ENCODE assay signal across 29 cellular contexts in the genomic region with DNA sequence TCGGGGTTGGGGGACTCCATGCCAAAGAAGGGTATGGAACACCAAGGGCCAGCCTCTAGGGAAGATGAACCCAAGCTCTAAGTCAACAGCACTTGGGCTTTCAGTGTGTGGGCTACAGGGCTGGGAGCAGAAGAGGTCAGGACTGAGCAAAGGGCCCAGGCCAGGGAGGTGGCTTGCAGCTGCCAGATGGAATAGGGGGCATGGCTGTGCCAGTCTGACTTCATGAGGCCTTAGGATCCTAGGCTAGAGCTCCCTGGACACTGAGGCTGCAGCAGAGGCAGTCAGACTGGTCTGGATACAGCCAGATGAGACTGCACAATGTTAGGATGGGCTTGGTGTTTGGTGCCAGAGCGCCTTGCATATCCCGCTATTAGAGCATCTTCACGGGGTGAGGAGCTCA. TPM values are rescaled to one million over a fixed set of nuclear protein-coding genes. Genes with fewer than 3 reads are reported as not detected.
"Had no signal": no experiment of that assay in that cellular context is flagged by ENCODE, and none has a peak within 500 bp of the region (broad histone marks: within the 10 kb centered on the region; RNA-seq: fewer than 3 reads in every experiment).

No MANE protein-coding gene starts in this region.

- DNase-seq: central memory CD4-positive, alpha-beta T cell; dermis blood vessel endothelial cell; effector memory CD8-positive, alpha-beta T cell; erythroblast; esophagus squamous epithelium; foreskin melanocyte; glutamatergic neuron; heart right ventricle; hippocampal formation; kidney glomerular epithelial cell; left colon; left ventricle myocardium superior; lower lobe of right lung; natural killer cell; sigmoid colon; stimulated activated CD4-positive, alpha-beta T cell treated with anti-CD3 and anti-CD28 coated beads, Interleukin-2, amount 100 ng/mL, for 24 hours; stimulated activated CD4-positive, alpha-beta T cell treated with anti-CD3 and anti-CD28 coated beads, Interleukin-4, amount 100 ng/mL, for 24 hours; transverse colon had no signal

- H3K4me3 Mint-ChIP-seq: effector memory CD8-positive, alpha-beta T cell; natural killer cell; stimulated activated effector memory CD8-positive, alpha-beta T cell treated with anti-CD3 and anti-CD28 coated beads, Interleukin-12 subunit alpha, Interleukin-12 subunit beta, amount 100 ng/mL, for 72 hours; stimulated activated naive CD8-positive, alpha-beta T cell treated with anti-CD3 and anti-CD28 coated beads, Interleukin-15, Interleukin-2, amounts not matched to agents 100 ng/mL and 50 ng/mL, for 24 hours had no signal

- H3K27ac Mint-ChIP-seq: effector memory CD8-positive, alpha-beta T cell; natural killer cell; stimulated activated effector memory CD8-positive, alpha-beta T cell treated with anti-CD3 and anti-CD28 coated beads, Interleukin-12 subunit alpha, Interleukin-12 subunit beta, amount 100 ng/mL, for 72 hours; stimulated activated naive CD8-positive, alpha-beta T cell treated with anti-CD3 and anti-CD28 coated beads, Interleukin-15, Interleukin-2, amounts not matched to agents 100 ng/mL and 50 ng/mL, for 24 hours had no signal

- H3K36me3 Mint-ChIP-seq: natural killer cell; stimulated activated effector memory CD8-positive, alpha-beta T cell treated with anti-CD3 and anti-CD28 coated beads, Interleukin-12 subunit alpha, Interleukin-12 subunit beta, amount 100 ng/mL, for 72 hours had no signal

- FAIRE-seq: colon, endometrium, urothelium cell line had no signal

- H3K4me3 ChIP-seq: esophagus squamous epithelium, heart right ventricle, lower lobe of right lung, prostate gland, right atrium auricular region, sigmoid colon, suprapubic skin, transverse colon had no signal

- H3K36me3 ChIP-seq: esophagus squamous epithelium, heart right ventricle, lower lobe of right lung, neutrophil, prostate gland, right atrium auricular region, sigmoid colon, suprapubic skin, transverse colon had no signal

- H3K27ac ChIP-seq: esophagus squamous epithelium, heart right ventricle, lower lobe of right lung, neutrophil, prostate gland, right atrium auricular region, sigmoid colon, suprapubic skin, transverse colon had no signal

- H3K4me1 Mint-ChIP-seq: natural killer cell; stimulated activated effector memory CD8-positive, alpha-beta T cell treated with anti-CD3 and anti-CD28 coated beads, Interleukin-12 subunit alpha, Interleukin-12 subunit beta, amount 100 ng/mL, for 72 hours had no signal

- H3K9me3 Mint-ChIP-seq: effector memory CD8-positive, alpha-beta T cell; natural killer cell; stimulated activated effector memory CD8-positive, alpha-beta T cell treated with anti-CD3 and anti-CD28 coated beads, Interleukin-12 subunit alpha, Interleukin-12 subunit beta, amount 100 ng/mL, for 72 hours; stimulated activated naive CD8-positive, alpha-beta T cell treated with anti-CD3 and anti-CD28 coated beads, Interleukin-15, Interleukin-2, amounts not matched to agents 100 ng/mL and 50 ng/mL, for 24 hours had no signal

- H3K9me3 ChIP-seq: esophagus squamous epithelium, heart right ventricle, lower lobe of right lung, neutrophil, prostate gland, right atrium auricular region, sigmoid colon, suprapubic skin, transverse colon had no signal

RNA-seq across cellular contexts. Expression of gene RASGRF1, which starts 3.8 kb away (rescaled TPM):
- total RNA-seq: left ventricle myocardium superior, mononuclear cell, natural killer cell, skeletal muscle tissue had no signal
